Comparison of ENCODE assay signal across 26 cellular contexts in genomic region chr6:134956676-134957075, GRCh38. TPM values are rescaled to one million over a fixed set of nuclear protein-coding genes. Genes with fewer than 3 reads are reported as not detected.
"Had no signal": no experiment of that assay in that cellular context is flagged by ENCODE, and none has a peak within 500 bp of the region (broad histone marks: within the 10 kb centered on the region; RNA-seq: fewer than 3 reads in every experiment).

No MANE protein-coding gene starts in this region.

- H3K4me3 Mint-ChIP-seq: activated CD4-positive, alpha-beta memory T cell treated with anti-CD3 and anti-CD28 coated beads for 36 hours; activated naive CD8-positive, alpha-beta T cell; activated T-cell treated with anti-CD3 and anti-CD28 coated beads, Interleukin-2, amount 50 U/mL, for 72 hours; T-helper 1 cell treated with Interleukin-12 subunit alpha and Interleukin-12 subunit beta and Interleukin-4 antibody, amounts not matched to agents 30 μg/mL and 1 μg/mL, for 36 hours; WTC11 had no signal

- H3K27me3 Mint-ChIP-seq: activated CD4-positive, alpha-beta memory T cell treated with anti-CD3 and anti-CD28 coated beads for 36 hours; activated naive CD8-positive, alpha-beta T cell had no signal

- H3K27ac Mint-ChIP-seq: activated CD4-positive, alpha-beta memory T cell treated with anti-CD3 and anti-CD28 coated beads for 36 hours; activated naive CD8-positive, alpha-beta T cell; T-helper 1 cell treated with Interleukin-12 subunit alpha and Interleukin-12 subunit beta and Interleukin-4 antibody, amounts not matched to agents 30 μg/mL and 1 μg/mL, for 36 hours; WTC11 had no signal

- DNase-seq: activated CD4-positive, alpha-beta memory T cell treated with anti-CD3 and anti-CD28 coated beads for 36 hours; activated CD4-positive, CD25-positive, alpha-beta regulatory T cell treated with anti-CD3 and anti-CD28 coated beads, Interleukin-2, amount 50 U/mL, for 72 hours; activated CD8-positive, alpha-beta memory T cell treated with anti-CD3 and anti-CD28 coated beads for 24 hours; activated naive CD4-positive, alpha-beta T cell; activated T-cell treated with anti-CD3 and anti-CD28 coated beads, Interleukin-2, amount 50 U/mL, for 72 hours; aorta; caudate nucleus; MG63; MV-4-11; NCI-H1092 treated with DMSO at 0.1 percent for 48 hours; NCI-H1417 treated with DMSO at 0.1 percent for 48 hours; NCI-H1694; NCI-H2029; NCI-H2107; NCI-H345; NCI-H510A; NCI-H526 treated with DMSO at 0.1 percent for 48 hours; NK-92 treated with Interleukin-12 subunit alpha and Interleukin-12 subunit beta, amount 100 ng/mL, for 24 hours; PC-3; SHP77; SW 1271 had no signal

- H3K4me1 Mint-ChIP-seq: WTC11 had no signal

- ATAC-seq: PC-3, SK-N-SH treated with all-trans-retinoic acid at 6 μM for 48 hours, WTC11 had no signal

- H3K9me3 Mint-ChIP-seq: activated CD4-positive, alpha-beta memory T cell treated with anti-CD3 and anti-CD28 coated beads for 36 hours; activated T-cell treated with anti-CD3 and anti-CD28 coated beads, Interleukin-2, amount 50 U/mL, for 72 hours had no signal

RNA-seq across cellular contexts. Expression of gene ALDH8A1, which starts 6.8 kb away (rescaled TPM):
- total RNA-seq: SJSA1 had no signal
